12 cellular contexts compared by ENCODE assay signal in the genomic region with DNA sequence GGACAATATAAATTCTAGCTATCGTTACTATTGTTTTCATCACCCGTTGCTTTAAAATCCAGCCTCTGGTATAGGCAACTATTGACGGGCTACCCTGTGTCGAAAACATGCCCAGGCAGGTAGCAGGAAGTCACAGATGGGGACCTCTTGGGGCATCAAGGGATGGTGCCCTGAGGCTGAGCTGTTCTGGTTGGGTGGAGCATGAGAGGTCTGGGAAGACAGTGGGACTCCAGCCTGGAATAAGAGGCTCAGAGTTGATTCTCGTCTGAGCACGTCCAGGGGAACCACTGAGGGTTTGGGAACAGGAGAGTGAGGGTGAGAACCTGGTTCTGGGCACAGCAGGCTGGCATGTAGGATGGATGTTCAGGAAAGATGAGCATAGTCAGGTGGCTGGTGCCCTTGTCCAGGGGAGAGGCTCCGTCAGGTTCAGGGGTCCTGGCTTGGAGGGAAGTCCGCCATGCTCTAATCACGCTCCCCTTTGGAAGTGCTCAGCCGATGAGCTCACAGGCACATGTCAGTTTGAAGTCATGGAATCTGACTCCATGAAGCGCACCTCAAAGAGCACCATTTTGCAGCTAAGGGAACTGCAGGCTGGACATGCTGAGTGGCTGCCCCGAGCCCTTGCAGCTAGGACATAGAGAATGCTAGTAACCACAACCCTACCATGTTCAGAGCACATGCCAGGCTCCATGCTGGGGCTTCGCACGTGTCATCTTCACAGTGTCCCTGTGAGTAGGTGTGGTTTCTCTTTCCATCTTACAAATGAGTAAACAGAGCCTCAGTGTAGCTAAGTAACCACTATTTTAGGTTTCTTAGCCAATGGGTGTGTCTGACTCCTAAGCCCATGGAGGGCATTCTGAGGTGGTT. TPM values are rescaled to one million over a fixed set of nuclear protein-coding genes. Genes with fewer than 3 reads are reported as not detected.
A peak's percentile ranks its signal among the peaks of the same experiment; 100 is the strongest.
DNase-seq lines count a peak whose midpoint lies in the region; ATAC-seq and TF ChIP-seq lines count a peak whose summit lies in the region.
"Had no signal": no experiment of that assay in that cellular context is flagged by ENCODE, and none has a peak within 500 bp of the region (broad histone marks: within the 10 kb centered on the region; RNA-seq: fewer than 3 reads in every experiment).

No MANE protein-coding gene starts in this region.

- no peaks in the 10 kb centered on the region for H3K27me3 Mint-ChIP-seq in chondrocyte (ENCODE audit: low read depth)
- H3K27me3 Mint-ChIP-seq in stimulated activated naive CD8-positive, alpha-beta T cell treated with anti-CD3 and anti-CD28 coated beads, Interleukin-15, amount 100 ng/mL, for 72 hours: no peaks in the 10 kb centered on the region

- DNase-seq in stimulated activated CD4-positive, alpha-beta T cell treated with anti-CD3 and anti-CD28 coated beads, Interleukin-15, amount 100 ng/mL, for 24 hours: peak; percentile 33
- no peak for DNase-seq in stimulated activated CD4-positive, alpha-beta T cell treated with anti-CD3 and anti-CD28 coated beads, Interleukin-4, amount 100 ng/mL, for 1 hour
- DNase-seq in NCI-H1694 treated with DMSO at 0.1 percent for 48 hours (lab: John Stamatoyannopoulos, UW) (peak; percentile 43), chondrocyte (ENCODE audit: low spot score) (peak; percentile 48), amygdala (lab: John Stamatoyannopoulos, UW) (no peak)
- DNase-seq in stimulated activated naive CD8-positive, alpha-beta T cell treated with anti-CD3 and anti-CD28 coated beads, Interleukin-15, amount 100 ng/mL, for 72 hours: peak in 1 of 2 donors; percentile 28
- DNase-seq: BE2C, left colon, NCI-H774 had no signal

- H3K4me1 Mint-ChIP-seq in chondrocyte (ENCODE audit: low read depth): peaks cover 14% of the 10 kb centered on the region
- H3K4me1 Mint-ChIP-seq in stimulated activated naive CD8-positive, alpha-beta T cell treated with anti-CD3 and anti-CD28 coated beads, Interleukin-15, amount 100 ng/mL, for 72 hours: peaks cover 16% of the 10 kb centered on the region

- no peaks in the 10 kb centered on the region for H3K9me3 Mint-ChIP-seq in chondrocyte (ENCODE audit: low read depth)
- H3K9me3 Mint-ChIP-seq in stimulated activated naive CD8-positive, alpha-beta T cell treated with anti-CD3 and anti-CD28 coated beads, Interleukin-15, amount 100 ng/mL, for 72 hours: no peaks in the 10 kb centered on the region

- no peaks in the 10 kb centered on the region for H3K36me3 Mint-ChIP-seq in chondrocyte (ENCODE audit: low read depth)

- H3K4me3 Mint-ChIP-seq in chondrocyte (ENCODE audit: unreplicated experiment): no peak overlapping the region
- H3K4me3 Mint-ChIP-seq in stimulated activated naive CD8-positive, alpha-beta T cell treated with anti-CD3 and anti-CD28 coated beads, Interleukin-15, amount 100 ng/mL, for 72 hours: no peak overlapping the region

- H3K27ac Mint-ChIP-seq in chondrocyte (ENCODE audit: unreplicated experiment): no peak overlapping the region
- H3K27ac Mint-ChIP-seq in stimulated activated naive CD8-positive, alpha-beta T cell treated with anti-CD3 and anti-CD28 coated beads, Interleukin-15, amount 100 ng/mL, for 72 hours: peak overlapping the region in 1 of 2 donors; percentile 49

- peak; percentile 77 for ATAC-seq in stimulated activated naive CD8-positive, alpha-beta T cell treated with anti-CD3 and anti-CD28 coated beads, Interleukin-15, amount 100 ng/mL, for 72 hours
- no peak for ATAC-seq in GM19328 (IDR thresholded peaks at IDR 0.05; ENCODE audit: unreplicated experiment)
- ATAC-seq in GM21447 (IDR thresholded peaks at IDR 0.05; ENCODE audit: unreplicated experiment): no peak
- ATAC-seq: left colon had no signal

- no peak for TF ChIP-seq CTCF in chondrocyte (IDR thresholded peaks at IDR 0.05)

RNA-seq across cellular contexts. Expression of gene PCSK9, which starts 21.0 kb away (rescaled TPM):
- 0.41 to 0.60 TPM (median 0.53 TPM) in 3 replicates for total RNA-seq in chondrocyte
- total RNA-seq: activated CD8-positive, alpha-beta memory T cell treated with anti-CD3 and anti-CD28 coated beads for 36 hours had no signal

Comparison
In these comparisons a context has a peak if more than half of its experiments do, and no peak if none do; other contexts are left out.
1. DNase-seq: peak in stimulated activated CD4-positive, alpha-beta T cell treated with anti-CD3 and anti-CD28 coated beads, Interleukin-15, amount 100 ng/mL, for 24 hours (single experiment), NCI-H1694 treated with DMSO at 0.1 percent for 48 hours (single experiment) and chondrocyte (single experiment); none in stimulated activated CD4-positive, alpha-beta T cell treated with anti-CD3 and anti-CD28 coated beads, Interleukin-4, amount 100 ng/mL, for 1 hour (single experiment) and amygdala (0 of 56).